In genomic region chr16:4957420-4957719, GRCh38 we compare ENCODE assay signal across 8 cellular contexts. TPM values are rescaled to one million over a fixed set of nuclear protein-coding genes. Genes with fewer than 3 reads are reported as not detected.
DNase-seq lines count a peak whose midpoint lies in the region; ATAC-seq, FAIRE-seq and TF ChIP-seq lines count a peak whose summit lies in the region.

No MANE protein-coding gene starts in this region.

- TF ChIP-seq POLR2A in endothelial cell of umbilical vein (IDR thresholded peaks at IDR 0.05; ENCODE audit: low read depth, low read length), result no peak

- H3K4ac ChIP-seq in neuronal stem cell (ENCODE audit: low read length), result no peak overlapping the region

- H3K27ac ChIP-seq in CD4-positive, alpha-beta T cell (ENCODE audit: low read depth, low read length), result no peak overlapping the region
- H3K27ac ChIP-seq in OCI-LY7 (ENCODE audit: low read depth, low read length, poor library complexity, severe bottlenecking) (no peak overlapping the region), endothelial cell of umbilical vein (ENCODE audit: insufficient read depth, low read depth, low read length) (no peak overlapping the region), neuronal stem cell (replicated peaks; ENCODE audit: low read length) (no peak overlapping the region)

- no peaks in the 10 kb centered on the region for H3K79me2 ChIP-seq in OCI-LY7 (ENCODE audit: insufficient read depth, low read depth, low read length)
- no peaks in the 10 kb centered on the region for H3K79me2 ChIP-seq in endothelial cell of umbilical vein (ENCODE audit: control insufficient read depth, insufficient read depth, low read length)

- peak overlapping the region; percentile 56 for H3K4me3 ChIP-seq in OCI-LY7 (ENCODE audit: low read depth, low read length, poor library complexity, severe bottlenecking)
- peak overlapping the region; percentile 40 to 73 (median 65) for H3K4me3 ChIP-seq in endothelial cell of umbilical vein (replicated peaks in 1 of 3; ENCODE audit: insufficient read depth in 1 of 3, low read depth in 1 of 3, low read length in 3 of 3)
- peak overlapping the region; percentile 46 to 81 for H3K4me3 ChIP-seq in neuronal stem cell (ENCODE audit: low read length in 2 of 2)

- no peak for TF ChIP-seq CTCF in CD4-positive, alpha-beta T cell (IDR thresholded peaks at IDR 0.05)
- TF ChIP-seq CTCF in OCI-LY7 (conservative IDR thresholded peaks at IDR 0.05; ENCODE audit: low read length) (no peak), endothelial cell of umbilical vein (IDR thresholded peaks at IDR 0.05; ENCODE audit: extremely low read depth in 1 of 2, insufficient read depth in 1 of 2, low read depth in 1 of 2, low read length in 2 of 2) (no peak)

- no TSS peak for BruUV-seq in OCI-LY7 (replicated peaks; lab: Mats Ljungman, UMichigan)
- BruUV-seq in endothelial cell of umbilical vein (replicated peaks; lab: Mats Ljungman, UMichigan), result no TSS peak

- no peaks in the 10 kb centered on the region for H3K9me3 ChIP-seq in CD4-positive, alpha-beta T cell (ENCODE audit: control insufficient read depth, low read length)
- H3K9me3 ChIP-seq in OCI-LY7 (ENCODE audit: low read length) (no peaks in the 10 kb centered on the region), endothelial cell of umbilical vein (replicated peaks; ENCODE audit: control insufficient read depth, insufficient read depth, low read length) (no peaks in the 10 kb centered on the region), neuronal stem cell (replicated peaks in 1 of 2; ENCODE audit: control insufficient read depth in 2 of 2, insufficient read depth in 1 of 2, low read depth in 1 of 2, low read length in 2 of 2) (no peaks in the 10 kb centered on the region)

- no peak overlapping the region for H2BK12ac ChIP-seq in neuronal stem cell (ENCODE audit: low read length)

- CTCF ChIA-PET in CD4-positive, alpha-beta T cell (lab: Charles Lee), result interaction anchor here (0.9 kb wide), 1 partner anchor 307 kb away, joined by 6 read pairs; no protein-coding TSS in a partner anchor
- CTCF ChIA-PET in OCI-LY7 (lab: Charles Lee; ENCODE audit: unreplicated experiment), result interaction anchor here (0.6 to 1.1 kb wide), 2 partner anchors 53 to 538 kb away, joined by 3 to 4 read pairs; no protein-coding TSS in a partner anchor
- CTCF ChIA-PET in endothelial cell of umbilical vein (lab: Charles Lee), result interaction anchor here (0.6 to 2.2 kb wide), 7 partner anchors 63 to 189 kb away, joined by 3 to 13 read pairs (median 3); no protein-coding TSS in a partner anchor

- H3K36me3 ChIP-seq in OCI-LY7 (ENCODE audit: insufficient read depth, low read length), result no peaks in the 10 kb centered on the region
- no peaks in the 10 kb centered on the region for H3K36me3 ChIP-seq in endothelial cell of umbilical vein (ENCODE audit: control insufficient read depth in 2 of 2, extremely low read depth in 1 of 2, insufficient read depth in 2 of 2, low read length in 2 of 2)
- no peaks in the 10 kb centered on the region for H3K36me3 ChIP-seq in neuronal stem cell (replicated peaks in 1 of 2; ENCODE audit: control insufficient read depth in 2 of 2, insufficient read depth in 2 of 2, low read length in 2 of 2)

- H3K9me2 ChIP-seq in OCI-LY7 (ENCODE audit: insufficient read depth, low read length), result no peaks in the 10 kb centered on the region

- no peak overlapping the region for H3K27ac Mint-ChIP-seq in CD4-positive, alpha-beta T cell

- H4K20me1 ChIP-seq in OCI-LY7 (ENCODE audit: insufficient read depth, low read length) (no peaks in the 10 kb centered on the region), endothelial cell of umbilical vein (replicated peaks; ENCODE audit: control insufficient read depth, extremely low read depth, insufficient read depth, low read length) (no peaks in the 10 kb centered on the region)

- H3K27me3 Mint-ChIP-seq in CD4-positive, alpha-beta T cell, result peaks cover 48% of the 10 kb centered on the region

- no peak overlapping the region for H2BK5ac ChIP-seq in neuronal stem cell (ENCODE audit: low read length)

- H3K9me1 ChIP-seq in endothelial cell of umbilical vein (replicated peaks; ENCODE audit: control insufficient read depth, extremely low read depth, insufficient read depth, low read length), result no peaks in the 10 kb centered on the region

- H3K4me2 ChIP-seq in OCI-LY7 (ENCODE audit: low read length) (peak overlapping the region; percentile 68), endothelial cell of umbilical vein (ENCODE audit: insufficient read depth, low read length) (peak overlapping the region; percentile 92), neuronal stem cell (ENCODE audit: insufficient read depth, low read length, poor library complexity, severe bottlenecking) (peak overlapping the region; percentile 78)

- H3K4me1 Mint-ChIP-seq in CD4-positive, alpha-beta T cell (ENCODE audit: low read depth), result peaks cover 24% of the 10 kb centered on the region

- intact Hi-C loops in CD4-positive, alpha-beta T cell (cut with DNase I, micrococcal nuclease), result loop anchor here (2.0 to 10.0 kb wide), 7 partner anchors 115 to 1265 kb away; partner anchors contain the start of genes ALG1 (in 1 of the 2), ANKS3 (in 1 of the 2) and DNAAF8 (in 1 of the 2)
- intact Hi-C loops in OCI-LY7 (cut with micrococcal nuclease; ENCODE audit: unreplicated experiment) (loop anchor here (2.0 to 5.0 kb wide), 2 partner anchors 241 to 450 kb away; no protein-coding TSS in a partner anchor), endothelial cell of umbilical vein (cut with micrococcal nuclease) (loop anchor here (2.0 to 10.0 kb wide), 7 partner anchors 63 to 345 kb away; partner anchors contain the start of genes EEF2KMT, NAGPA, NUDT16L1 and ROGDI)

- POLR2A ChIA-PET in CD4-positive, alpha-beta T cell (lab: Charles Lee), result interaction anchor here (1.3 kb wide), 1 partner anchor 76 kb away, joined by 4 read pairs; the partner anchor contains the start of gene NAGPA
- POLR2A ChIA-PET in OCI-LY7 (lab: Charles Lee), result interaction anchor here (0.6 kb wide), 1 partner anchor 341 kb away, joined by 3 read pairs; no protein-coding TSS in a partner anchor
- POLR2A ChIA-PET in endothelial cell of umbilical vein (lab: Charles Lee), result no interaction called here

- peak overlapping the region; percentile 69 for H2AFZ ChIP-seq in OCI-LY7 (ENCODE audit: low read length)
- H2AFZ ChIP-seq in endothelial cell of umbilical vein (ENCODE audit: low read depth, low read length), result peak overlapping the region; percentile 87
- peak overlapping the region; percentile 92 for H2AFZ ChIP-seq in neuronal stem cell (ENCODE audit: low read length)

- peak overlapping the region; percentile 75 for H3K14ac ChIP-seq in neuronal stem cell (ENCODE audit: low read length)

- FAIRE-seq in endothelial cell of umbilical vein (lab: Jason Lieb, UNC), result no peak

- no peak overlapping the region for H4K91ac ChIP-seq in neuronal stem cell (ENCODE audit: low read depth, low read length, poor library complexity)

- H3K79me1 ChIP-seq in neuronal stem cell (ENCODE audit: low read depth, low read length), result no peaks in the 10 kb centered on the region

- no peak overlapping the region for H2BK15ac ChIP-seq in neuronal stem cell (ENCODE audit: low read length)

- H3K4me3 Mint-ChIP-seq in CD4-positive, alpha-beta T cell, result peak overlapping the region; percentile 86

- H3K18ac ChIP-seq in neuronal stem cell (ENCODE audit: low read length), result no peak overlapping the region

- no peak overlapping the region for H2BK120ac ChIP-seq in neuronal stem cell (ENCODE audit: low read depth, low read length)

- H3K4me1 ChIP-seq in OCI-LY7 (ENCODE audit: insufficient read depth, low read length, poor library complexity, severe bottlenecking), result peaks cover 3% of the 10 kb centered on the region
- H3K4me1 ChIP-seq in endothelial cell of umbilical vein (ENCODE audit: control insufficient read depth, extremely low read depth, insufficient read depth, low read length), result peaks cover 5% of the 10 kb centered on the region
- peaks cover 6 to 9% of the 10 kb centered on the region in 2 donors for H3K4me1 ChIP-seq in neuronal stem cell (ENCODE audit: control insufficient read depth in 2 of 2, insufficient read depth in 1 of 2, low read depth in 1 of 2, low read length in 2 of 2)

- no peak overlapping the region for H2AK5ac ChIP-seq in neuronal stem cell (ENCODE audit: low read depth, low read length)

- peaks cover 13% of the 10 kb centered on the region for H3K27me3 ChIP-seq in CD4-positive, alpha-beta T cell (ENCODE audit: control insufficient read depth, insufficient read depth, low read length)
- peaks cover 0 to 2% of the 10 kb centered on the region in 2 experiments for H3K27me3 ChIP-seq in endothelial cell of umbilical vein (ENCODE audit: control insufficient read depth in 2 of 2, insufficient read depth in 2 of 2, low read length in 2 of 2)
- peaks cover 0 to 17% (median 10%) of the 10 kb centered on the region in 3 experiments for H3K27me3 ChIP-seq in neuronal stem cell (ENCODE audit: control insufficient read depth in 3 of 3, insufficient read depth in 3 of 3, low read depth in 1 of 3, low read length in 3 of 3)

- no peak overlapping the region for H4K8ac ChIP-seq in neuronal stem cell (ENCODE audit: low read depth, low read length)

- no peak for ATAC-seq in CD4-positive, alpha-beta T cell (ENCODE audit: poor library complexity)
- no peak for ATAC-seq in HG03159 (IDR thresholded peaks at IDR 0.05; ENCODE audit: unreplicated experiment)
- ATAC-seq in GM18517 (IDR thresholded peaks at IDR 0.05; ENCODE audit: unreplicated experiment), result no peak

- WGBS in neuronal stem cell (ENCODE audit: extremely low coverage in 2 of 2, insufficient read length in 2 of 2, insufficient replicate concordance in 1 of 2), 2 donors, result no CpG with 5 or more reads among the region's 10 CpGs

- H3K23ac ChIP-seq in neuronal stem cell (ENCODE audit: low read depth, low read length, poor library complexity), result peak overlapping the region; percentile 97

- H3K36me3 Mint-ChIP-seq in CD4-positive, alpha-beta T cell (ENCODE audit: low read depth), result no peaks in the 10 kb centered on the region

- dilution Hi-C loops in endothelial cell of umbilical vein (cut with MboI; ENCODE audit: extremely low pct_ligation_motif_present, low sequenced_read_pairs), result no loop called here

- H3K9me3 Mint-ChIP-seq in CD4-positive, alpha-beta T cell, result no peaks in the 10 kb centered on the region

- DNase-seq in CD4-positive, alpha-beta T cell, result no peak
- no peak for DNase-seq in OCI-LY7 (ENCODE audit: low spot score)
- no peak for DNase-seq in endothelial cell of umbilical vein (ENCODE audit: low read depth, low spot score)
- no peak for DNase-seq in neuronal stem cell (ENCODE audit: low spot score)
- no peak for DNase-seq in NCI-H1694 (lab: John Stamatoyannopoulos, UW)
- no peak for DNase-seq in GM03348 (ENCODE audit: low spot score)

- peak overlapping the region; percentile 54 for H3K9ac ChIP-seq in endothelial cell of umbilical vein (replicated peaks; ENCODE audit: extremely low read depth, insufficient read depth, low read length)
- H3K9ac ChIP-seq in neuronal stem cell (ENCODE audit: low read depth, low read length, poor library complexity), result no peak overlapping the region

RNA-seq across cellular contexts. Expression of gene SEC14L5, which starts 0.8 kb away (rescaled TPM):
- not detected for total RNA-seq in CD4-positive, alpha-beta T cell
- not detected in 2 replicates for total RNA-seq in OCI-LY7 (2014; rRNA removed; shearing (Covaris generic))
- total RNA-seq in OCI-LY7 (2022) (not detected in 2 replicates), endothelial cell of umbilical vein (not detected in 2 replicates)
- polyA plus RNA-seq in endothelial cell of umbilical vein, result not detected in 2 replicates
- not detected in 2 replicates for polyA plus RNA-seq in endothelial cell of umbilical vein (2011; cell fraction: cytosol; rRNA removed)
- not detected in 2 replicates for polyA plus RNA-seq in endothelial cell of umbilical vein (2011; cell fraction: nucleus; rRNA removed)
- not detected in 2 replicates for polyA plus RNA-seq in endothelial cell of umbilical vein (2012)
- polyA minus RNA-seq in endothelial cell of umbilical vein, result not detected in 2 replicates
- polyA minus RNA-seq in endothelial cell of umbilical vein (2011; cell fraction: cytosol; rRNA and poly(A)+ RNA removed), result not detected
- not detected in 2 replicates for polyA minus RNA-seq in endothelial cell of umbilical vein (2011; cell fraction: nucleus; rRNA and poly(A)+ RNA removed)
- 0.11 TPM for polyA plus RNA-seq in neuronal stem cell (2013, experiment 1 of 2)
- polyA plus RNA-seq in neuronal stem cell (2013, experiment 2 of 2), result 0.08 TPM

RNA-seq across cellular contexts. Expression of gene PPL, which starts 20.4 kb away (rescaled TPM):
- not detected for total RNA-seq in CD4-positive, alpha-beta T cell
- not detected in 2 replicates for total RNA-seq in OCI-LY7 (2014; rRNA removed; shearing (Covaris generic))
- total RNA-seq in OCI-LY7 (2022), result not detected in 2 replicates
- 0.05 and 0.20 TPM in 2 replicates for total RNA-seq in endothelial cell of umbilical vein
- 0.03 and 0.07 TPM in 2 replicates for polyA plus RNA-seq in endothelial cell of umbilical vein
- 0.04 and 0.05 TPM in 2 replicates for polyA plus RNA-seq in endothelial cell of umbilical vein (2011; cell fraction: cytosol; rRNA removed)
- 0.07 and 0.14 TPM in 2 replicates for polyA plus RNA-seq in endothelial cell of umbilical vein (2011; cell fraction: nucleus; rRNA removed)
- polyA plus RNA-seq in endothelial cell of umbilical vein (2012), result 0.07 and 0.16 TPM in 2 replicates
- polyA minus RNA-seq in endothelial cell of umbilical vein, result 0.06 and 0.27 TPM in 2 replicates
- polyA minus RNA-seq in endothelial cell of umbilical vein (2011; cell fraction: cytosol; rRNA and poly(A)+ RNA removed), result 8.9 TPM
- 0.10 TPM in 2 replicates for polyA minus RNA-seq in endothelial cell of umbilical vein (2011; cell fraction: nucleus; rRNA and poly(A)+ RNA removed)
- polyA plus RNA-seq in neuronal stem cell (2013, experiment 1 of 2), result 0.82 TPM
- 0.98 TPM for polyA plus RNA-seq in neuronal stem cell (2013, experiment 2 of 2)
